Comparison of ENCODE assay signal across 8 cellular contexts in the genomic region with DNA sequence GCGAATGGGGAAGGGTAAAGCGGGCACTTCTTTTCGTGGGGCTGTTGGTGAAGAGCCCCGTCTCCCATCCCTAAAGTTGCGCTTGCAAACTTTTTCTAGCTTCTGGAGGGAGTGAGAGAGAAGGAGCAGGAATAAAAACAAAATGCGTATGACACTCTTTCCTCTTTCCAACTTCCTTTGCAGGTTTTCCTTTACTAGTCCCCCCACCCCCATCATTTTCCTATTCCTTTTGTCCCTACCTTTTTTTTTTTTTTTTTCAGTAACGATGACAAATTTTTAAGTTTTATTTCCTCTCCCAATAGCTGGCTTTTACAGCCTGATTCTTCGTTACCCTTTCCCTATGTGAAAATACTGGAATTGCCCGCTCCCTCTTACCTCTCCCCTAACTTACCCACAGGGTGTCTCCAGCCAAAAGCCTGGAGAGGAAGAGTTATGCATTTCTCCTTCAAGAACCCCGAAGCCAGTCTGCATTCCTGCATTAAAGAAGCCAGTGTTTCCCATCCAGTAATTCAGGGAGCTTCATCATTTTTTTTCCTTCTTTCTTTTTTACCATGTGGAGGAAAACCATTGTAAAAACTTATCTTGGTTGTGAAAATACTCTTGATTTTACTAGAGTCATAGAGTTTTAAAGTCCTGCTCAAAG. TPM values are rescaled to one million over a fixed set of nuclear protein-coding genes. Genes with fewer than 3 reads are reported as not detected.
DNase-seq lines count a peak whose midpoint lies in the region; ATAC-seq and TF ChIP-seq lines count a peak whose summit lies in the region.

No MANE protein-coding gene starts in this region.

- DNase-seq in AG10803 (ENCODE audit: low read depth) (peak; percentile 53), PC-3 (peak; percentile 38), naive B cell (no peak), MM.1S (no peak), cerebellar nuclear complex (lab: John Stamatoyannopoulos, UW) (no peak)

- no peaks in the 10 kb centered on the region for H3K27me3 ChIP-seq in PC-3 (ENCODE audit: low read length)
- no peaks in the 10 kb centered on the region for H3K27me3 ChIP-seq in endocrine pancreas (ENCODE audit: control insufficient read depth, insufficient read depth, low read length)
- no peaks in the 10 kb centered on the region for H3K27me3 ChIP-seq in MM.1S (replicated peaks; ENCODE audit: insufficient read depth, low read length)

- H3K27ac Mint-ChIP-seq in naive B cell, result peak overlapping the region in 1 of 6 donors; percentile 15

- CTCF ChIA-PET in PC-3 (lab: Charles Lee), result interaction anchor here (0.7 kb wide), 1 partner anchor 398 kb away, joined by 4 read pairs; no protein-coding TSS in a partner anchor

- TSS peak; percentile 55 for BruUV-seq in PC-3 (replicated peaks; lab: Mats Ljungman, UMichigan)

- peaks cover 13 to 17% (median 16%) of the 10 kb centered on the region in 3 donors for H3K4me1 Mint-ChIP-seq in naive B cell

- peak overlapping the region; percentile 78 for H2AFZ ChIP-seq in PC-3 (ENCODE audit: low read length)
- H2AFZ ChIP-seq in MM.1S (ENCODE audit: low read length), result no peak overlapping the region

- H3F3A ChIP-seq in PC-3 (ENCODE audit: low read length, unreplicated experiment) (no peaks in the 10 kb centered on the region), MM.1S (ENCODE audit: insufficient read depth, low read length) (no peaks in the 10 kb centered on the region)

- peaks cover 48 to 66% (median 59%) of the 10 kb centered on the region in 3 donors for H3K27me3 Mint-ChIP-seq in naive B cell

- H3K4me3 ChIP-seq in AG10803 (ENCODE audit: low read length) (peak overlapping the region; percentile 81), PC-3 (ENCODE audit: low read length) (peak overlapping the region; percentile 74), endocrine pancreas (ENCODE audit: control insufficient read depth, insufficient read depth, low read length) (peak overlapping the region; percentile 80), MM.1S (ENCODE audit: low read length) (no peak overlapping the region)

- peaks cover 0 to 9% of the 10 kb centered on the region in 2 donors for H3K36me3 Mint-ChIP-seq in naive B cell

- no peaks in the 10 kb centered on the region for H3K9me2 ChIP-seq in PC-3 (replicated peaks; ENCODE audit: low read length)
- H3K9me2 ChIP-seq in MM.1S (replicated peaks; ENCODE audit: insufficient read depth, low read length), result no peaks in the 10 kb centered on the region

- H3K4me2 ChIP-seq in PC-3 (ENCODE audit: low read length) (peak overlapping the region; percentile 88), MM.1S (ENCODE audit: low read depth, low read length) (no peak overlapping the region)

- peaks cover 19% of the 10 kb centered on the region for H3K4me1 ChIP-seq in PC-3 (ENCODE audit: insufficient read depth, low read length)
- no peaks in the 10 kb centered on the region for H3K4me1 ChIP-seq in endocrine pancreas (ENCODE audit: control insufficient read depth, insufficient read depth, low read length)
- H3K4me1 ChIP-seq in MM.1S (ENCODE audit: low read length), result no peaks in the 10 kb centered on the region

- H3K36me3 ChIP-seq in PC-3 (ENCODE audit: low read depth, low read length), result no peaks in the 10 kb centered on the region
- H3K36me3 ChIP-seq in endocrine pancreas (ENCODE audit: control insufficient read depth, insufficient read depth, low read length), result no peaks in the 10 kb centered on the region
- no peaks in the 10 kb centered on the region for H3K36me3 ChIP-seq in MM.1S (replicated peaks; ENCODE audit: insufficient read depth, low read length)

- H3K4me3 Mint-ChIP-seq in naive B cell, result peak overlapping the region in 7 of 8 donors; percentile 38 to 63 (median 42)

- H3K79me2 ChIP-seq in PC-3 (ENCODE audit: low read length) (peaks cover 61% of the 10 kb centered on the region), MM.1S (ENCODE audit: low read length) (no peaks in the 10 kb centered on the region)

- H3K9ac ChIP-seq in PC-3 (ENCODE audit: low read length) (peak overlapping the region; percentile 88), endocrine pancreas (ENCODE audit: control insufficient read depth, insufficient read depth, low read length) (peak overlapping the region; percentile 19), MM.1S (ENCODE audit: low read length) (no peak overlapping the region)

- H3K9me3 ChIP-seq in PC-3 (ENCODE audit: low read length) (no peaks in the 10 kb centered on the region), endocrine pancreas (ENCODE audit: control insufficient read depth, low read length) (no peaks in the 10 kb centered on the region), MM.1S (replicated peaks; ENCODE audit: insufficient read depth, low read length) (no peaks in the 10 kb centered on the region)

- no peaks in the 10 kb centered on the region for H4K20me1 ChIP-seq in PC-3 (ENCODE audit: low read length)
- H4K20me1 ChIP-seq in MM.1S (ENCODE audit: insufficient read depth, low read length), result no peaks in the 10 kb centered on the region

- ATAC-seq in PC-3, result peak; percentile 35
- ATAC-seq in naive B cell (ENCODE audit: low read depth in 2 of 2), result no peak
- no peak for ATAC-seq in GM21526 (IDR thresholded peaks at IDR 0.05; ENCODE audit: low FRiP score, unreplicated experiment)
- no peak for ATAC-seq in GM18519 (IDR thresholded peaks at IDR 0.05; ENCODE audit: low FRiP score, unreplicated experiment)

- POLR2A ChIA-PET in PC-3 (lab: Charles Lee; ENCODE audit: unreplicated experiment), result interaction anchor here (0.6 to 0.7 kb wide), 3 partner anchors 20 to 195 kb away, joined by 4 to 11 read pairs (median 7); no protein-coding TSS in a partner anchor

- peaks cover 0 to 9% (median 5%) of the 10 kb centered on the region in 7 donors for H3K9me3 Mint-ChIP-seq in naive B cell

- intact Hi-C loops in PC-3 (cut with micrococcal nuclease), result loop anchor here (1.0 to 5.0 kb wide), 2 partner anchors 21 to 37 kb away; no protein-coding TSS in a partner anchor

- TF ChIP-seq CTCF in AG10803 (conservative IDR thresholded peaks at IDR 0.05; ENCODE audit: low read length) (no peak), PC-3 (conservative IDR thresholded peaks at IDR 0.05; ENCODE audit: low read depth, low read length) (no peak), MM.1S (IDR thresholded peaks at IDR 0.05; ENCODE audit: low read length) (no peak)

- peak overlapping the region; percentile 73 for H3K27ac ChIP-seq in PC-3 (ENCODE audit: low read length)
- H3K27ac ChIP-seq in MM.1S (ENCODE audit: low read length), result no peak overlapping the region

RNA-seq across cellular contexts. Expression of gene ARSJ, which starts 0.6 kb away (rescaled TPM):
- 16.4 and 19.1 TPM in 2 replicates for total RNA-seq in PC-3 (2014; rRNA removed)
- not detected for polyA plus RNA-seq in naive B cell (ENCODE audit: low read depth in 6 of 6)

Comparison
In these comparisons a context has a peak if more than half of its experiments do, and no peak if none do; other contexts are left out.
1. DNase-seq: peak in AG10803 (single experiment) and PC-3 (single experiment); none in naive B cell (single experiment), MM.1S (single experiment) and cerebellar nuclear complex (0 of 2).